ENCODE assay signal across 10 cellular contexts in the genomic region with DNA sequence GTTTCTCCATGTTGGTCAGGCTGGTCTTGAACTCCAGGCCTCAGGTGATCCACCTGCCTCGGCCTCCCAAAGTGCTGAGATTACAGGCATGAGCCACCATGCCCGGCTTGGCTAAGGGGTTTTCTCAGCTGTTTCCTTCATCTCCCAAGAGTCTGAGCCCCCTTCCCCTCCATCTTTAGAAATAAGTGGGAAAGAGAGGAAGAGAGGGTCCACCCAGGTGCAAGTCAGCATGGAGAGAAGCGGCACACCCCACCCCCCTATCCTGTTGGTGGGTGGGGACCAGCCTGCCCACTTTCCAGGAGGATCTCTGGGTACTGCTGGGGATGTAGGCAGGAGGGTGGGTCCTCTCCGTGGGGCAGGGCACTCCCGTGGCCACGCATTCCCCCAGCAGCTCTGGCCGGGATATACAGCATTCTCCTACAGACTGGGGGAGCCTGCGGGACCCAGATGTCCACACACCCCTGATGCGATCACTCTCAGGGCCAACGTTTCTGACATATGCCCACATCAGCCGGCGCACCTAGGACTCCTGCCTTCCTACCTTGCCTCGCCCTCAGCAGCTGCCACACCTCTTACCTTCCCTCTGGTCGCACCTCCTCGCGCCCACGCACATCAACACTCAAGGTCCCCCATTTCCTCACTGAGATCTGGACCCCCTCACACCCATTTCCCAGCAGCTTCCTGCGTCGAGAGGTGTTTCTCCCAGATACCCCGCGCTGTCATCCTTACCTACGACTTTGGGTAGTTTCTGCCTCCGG. TPM values are rescaled to one million over a fixed set of nuclear protein-coding genes. Genes with fewer than 3 reads are reported as not detected.
DNase-seq lines count a peak whose midpoint lies in the region; ATAC-seq and TF ChIP-seq lines count a peak whose summit lies in the region.
"Had no signal": no experiment of that assay in that cellular context is flagged by ENCODE, and none has a peak within 500 bp of the region (broad histone marks: within the 10 kb centered on the region; RNA-seq: fewer than 3 reads in every experiment).

No MANE protein-coding gene starts in this region.

- POLR2A ChIA-PET in IMR-90 (lab: Charles Lee; ENCODE audit: unreplicated experiment) = interaction anchor here (0.6 kb wide), 1 partner anchor 84 kb away, joined by 3 read pairs; no protein-coding TSS in a partner anchor

- BruUV-seq in IMR-90 (replicated peaks; lab: Mats Ljungman, UMichigan) = no TSS peak

- peak overlapping the region in 1 of 2 experiments; percentile 53; a peak in 2 of 4 replicates for H3K4me3 ChIP-seq in DND-41 (ENCODE audit: low read depth in 1 of 2, low read length in 2 of 2)
- no peak overlapping the region for H3K4me3 ChIP-seq in IMR-90 (ENCODE audit: insufficient read depth, low read depth, low read length)
- H3K4me3 ChIP-seq in parathyroid adenoma (ENCODE audit: low read depth, low read length) = peak overlapping the region; percentile 11

- 99% methylated on average over 14 of the region's 23 CpGs; no CpG with 5 or more reads in 1 of the 2 experiments for WGBS in IMR-90 (ENCODE audit: extremely low coverage in 2 of 2, insufficient read length in 1 of 2), 2 experiments

- peaks cover 93% of the 10 kb centered on the region for H3K27me3 Mint-ChIP-seq in dendritic cell treated with granulocyte-macrophage colony-stimulating factor and Interleukin-4, amounts not matched to agents 40 ng/mL and 50 ng/mL, for 4 days

- no peaks in the 10 kb centered on the region for H3K9me3 ChIP-seq in DND-41 (ENCODE audit: insufficient read depth, low read length, severe bottlenecking)
- H3K9me3 ChIP-seq in IMR-90 (ENCODE audit: control insufficient read depth, insufficient read depth, low read length) = no peaks in the 10 kb centered on the region
- no peaks in the 10 kb centered on the region for H3K9me3 ChIP-seq in parathyroid adenoma (ENCODE audit: control insufficient read depth, low read length)

- no peak overlapping the region for H2BK20ac ChIP-seq in IMR-90 (ENCODE audit: low read depth, low read length)

- H3K79me2 ChIP-seq in DND-41 (ENCODE audit: insufficient read depth, low read length) (no peaks in the 10 kb centered on the region), parathyroid adenoma (no peaks in the 10 kb centered on the region)

- H2AK5ac ChIP-seq in IMR-90 (ENCODE audit: low read depth, low read length) = no peak overlapping the region

- no peak overlapping the region for H3K4ac ChIP-seq in IMR-90 (ENCODE audit: low read depth, low read length)

- no peak overlapping the region for H4K91ac ChIP-seq in IMR-90 (ENCODE audit: insufficient read depth, low read depth, low read length)

- peak overlapping the region; percentile 74 for H3K4me3 Mint-ChIP-seq in dendritic cell treated with granulocyte-macrophage colony-stimulating factor and Interleukin-4, amounts not matched to agents 40 ng/mL and 50 ng/mL, for 4 days

- H3K9ac ChIP-seq in DND-41 (ENCODE audit: low read depth, low read length) (peak overlapping the region; percentile 32; the same call in 1 of the 2 replicates), IMR-90 (ENCODE audit: low read depth, low read length) (no peak overlapping the region), parathyroid adenoma (no peak overlapping the region)

- no peak overlapping the region for H2BK5ac ChIP-seq in IMR-90 (ENCODE audit: low read depth, low read length, poor library complexity, severe bottlenecking)

- ATAC-seq in DND-41 (ENCODE audit: insufficient read depth, low read depth) = no peak; the same call in 2 of the 3 replicates
- ATAC-seq in IMR-90 (ENCODE audit: low read depth) = no peak
- no peak for ATAC-seq in GM18909 (IDR thresholded peaks at IDR 0.05; ENCODE audit: poor library complexity, unreplicated experiment)

- no peak for TF ChIP-seq POLR2A in IMR-90 (IDR thresholded peaks at IDR 0.05; ENCODE audit: low read depth, low read length)

- CTCF ChIA-PET in IMR-90 (lab: Yijun Ruan, JAX) = no interaction called here

- no peak for DNase-seq in DND-41
- no peak for DNase-seq in IMR-90
- no peak for DNase-seq in cortex of kidney (lab: John Stamatoyannopoulos, UW)
- DNase-seq in retina = no peak
- DNase-seq in NK-92 treated with Interleukin-12 subunit alpha and Interleukin-12 subunit beta, amount 100 ng/mL, for 24 hours (lab: John Stamatoyannopoulos, UW) = no peak
- DNase-seq: NCI-H446 treated with DMSO at 0.1 percent for 48 hours, SW 1271 had no signal

- peaks cover 12% of the 10 kb centered on the region for H3K9me1 ChIP-seq in IMR-90 (ENCODE audit: insufficient read depth, low read length)

- H3K56ac ChIP-seq in IMR-90 (ENCODE audit: extremely low read depth, insufficient read depth, low read length) = no peak overlapping the region

- H3K4me2 ChIP-seq in DND-41 (ENCODE audit: insufficient read depth, low read length) (peak overlapping the region; percentile 79), IMR-90 (ENCODE audit: low read depth, low read length) (no peak overlapping the region), parathyroid adenoma (ENCODE audit: low read length) (peak overlapping the region; percentile 4)

- no peaks in the 10 kb centered on the region for H3K36me3 ChIP-seq in DND-41 (ENCODE audit: insufficient read depth, low read length)
- H3K36me3 ChIP-seq in IMR-90 (ENCODE audit: control insufficient read depth, insufficient read depth, low read length) = peaks cover 54% of the 10 kb centered on the region
- no peaks in the 10 kb centered on the region for H3K36me3 ChIP-seq in parathyroid adenoma (ENCODE audit: control insufficient read depth, insufficient read depth, low read length)

- H3K27ac Mint-ChIP-seq in dendritic cell treated with granulocyte-macrophage colony-stimulating factor and Interleukin-4, amounts not matched to agents 40 ng/mL and 50 ng/mL, for 4 days = peak overlapping the region; percentile 11

- H4K20me1 ChIP-seq in DND-41 (ENCODE audit: insufficient read depth, low read length) = peaks cover 3% of the 10 kb centered on the region; the same call in 1 of the 2 replicates
- peaks cover 75% of the 10 kb centered on the region for H4K20me1 ChIP-seq in IMR-90 (ENCODE audit: insufficient read depth, low read length)

- H4K5ac ChIP-seq in IMR-90 (ENCODE audit: low read depth, low read length) = no peak overlapping the region

- dilution Hi-C loops in IMR-90 (cut with HindIII; ENCODE audit: low sequenced_read_pairs, unreplicated experiment) = no loop called here

- no peaks in the 10 kb centered on the region for H3K36me3 Mint-ChIP-seq in dendritic cell treated with granulocyte-macrophage colony-stimulating factor and Interleukin-4, amounts not matched to agents 40 ng/mL and 50 ng/mL, for 4 days (ENCODE audit: low read depth)

- peaks cover 34% of the 10 kb centered on the region for H3K4me1 Mint-ChIP-seq in dendritic cell treated with granulocyte-macrophage colony-stimulating factor and Interleukin-4, amounts not matched to agents 40 ng/mL and 50 ng/mL, for 4 days (ENCODE audit: low read depth)

- H2BK120ac ChIP-seq in IMR-90 (ENCODE audit: low read depth, low read length) = no peak overlapping the region

- H4K8ac ChIP-seq in IMR-90 (ENCODE audit: low read depth in 2 of 2, low read length in 2 of 2) = no peak overlapping the region

- H2AFZ ChIP-seq in DND-41 (ENCODE audit: low read depth, low read length) (peak overlapping the region; percentile 76), IMR-90 (replicated peaks; ENCODE audit: low read length, poor library complexity) (no peak overlapping the region), parathyroid adenoma (no peak overlapping the region)

- H3K4me1 ChIP-seq in DND-41 (ENCODE audit: insufficient read depth, low read length) = peaks cover 12% of the 10 kb centered on the region
- H3K4me1 ChIP-seq in IMR-90 (ENCODE audit: control insufficient read depth, insufficient read depth, low read length) = 0 out of 2 replicates have a peak, but pooled peaks cover under 1% of the 10 kb centered on the region
- no peaks in the 10 kb centered on the region for H3K4me1 ChIP-seq in parathyroid adenoma

- no peaks in the 10 kb centered on the region for H3K27me3 ChIP-seq in DND-41 (ENCODE audit: insufficient read depth, low read length, poor library complexity)
- H3K27me3 ChIP-seq in IMR-90 (ENCODE audit: control insufficient read depth, insufficient read depth, low read length) = no peaks in the 10 kb centered on the region
- peaks cover 10% of the 10 kb centered on the region for H3K27me3 ChIP-seq in parathyroid adenoma (ENCODE audit: control insufficient read depth, insufficient read depth, low read length)

- no peak overlapping the region for H3K27ac ChIP-seq in DND-41 (ENCODE audit: low read length)
- no peak overlapping the region for H3K27ac ChIP-seq in IMR-90 (ENCODE audit: insufficient read depth, low read length)
- H3K27ac ChIP-seq in parathyroid adenoma = no peak overlapping the region

- no peak overlapping the region for H3K23ac ChIP-seq in IMR-90 (ENCODE audit: low read depth, low read length)

- H2BK15ac ChIP-seq in IMR-90 (ENCODE audit: low read depth, low read length) = no peak overlapping the region

- no peak overlapping the region for H3K14ac ChIP-seq in IMR-90 (replicated peaks; ENCODE audit: low read depth, low read length)

- H3K9me3 Mint-ChIP-seq in dendritic cell treated with granulocyte-macrophage colony-stimulating factor and Interleukin-4, amounts not matched to agents 40 ng/mL and 50 ng/mL, for 4 days = no peaks in the 10 kb centered on the region

- in situ Hi-C loops in IMR-90 (cut with MboI; ENCODE audit: low sequenced_read_pairs) = no loop called here

- peak overlapping the region; percentile 65 for H2AK9ac ChIP-seq in IMR-90 (replicated peaks; ENCODE audit: low read depth, low read length, poor library complexity)

- peaks cover 3 to 58% of the 10 kb centered on the region in 2 experiments; a peak in 3 of 4 replicates for H3K79me1 ChIP-seq in IMR-90 (ENCODE audit: low read depth in 1 of 2, low read length in 2 of 2)

- intact Hi-C loops in IMR-90 (cut with micrococcal nuclease) = no loop called here
- intact Hi-C loops in dendritic cell treated with granulocyte-macrophage colony-stimulating factor and Interleukin-4, amounts not matched to agents 40 ng/mL and 50 ng/mL, for 4 days (cut with micrococcal nuclease) = loop anchor here (1.0 kb wide), 1 partner anchor 28 kb away; no protein-coding TSS in a partner anchor

- TF ChIP-seq CTCF in DND-41 (IDR thresholded peaks at IDR 0.05; ENCODE audit: borderline replicate concordance, extremely low read depth, low read length, poor library complexity, severe bottlenecking) (no peak), IMR-90 (conservative IDR thresholded peaks at IDR 0.05; ENCODE audit: low read depth, low read length) (no peak), parathyroid adenoma (IDR thresholded peaks at IDR 0.05) (no peak)

- no peak for TF ChIP-seq RAD21 in IMR-90 (IDR thresholded peaks at IDR 0.05; ENCODE audit: low read length)

- no peak overlapping the region for H3K18ac ChIP-seq in IMR-90 (ENCODE audit: low read depth, low read length)

RNA-seq across cellular contexts. Expression of gene SCARF2, which starts 8.9 kb away (rescaled TPM):
- 3.4 and 4.2 TPM in 2 replicates for total RNA-seq in IMR-90 (2012; rRNA removed)
- polyA plus RNA-seq in IMR-90 (2012; rRNA removed) = 37.0 and 55.8 TPM in 2 replicates
- 44.5 and 81.9 TPM in 2 replicates for polyA plus RNA-seq in IMR-90 (2012; cell fraction: cytosol; rRNA removed)
- polyA plus RNA-seq in IMR-90 (2012; cell fraction: nucleus; rRNA removed; ENCODE audit: low replicate concordance) = 68.1 and 248 TPM in 2 replicates

RNA-seq across cellular contexts. Expression of gene ZNF74, which starts 34.7 kb away (rescaled TPM):
- total RNA-seq in IMR-90 (2012; rRNA removed) = 6.9 and 7.5 TPM in 2 replicates
- polyA plus RNA-seq in IMR-90 (2012; rRNA removed) = 8.4 TPM in 2 replicates
- 5.9 and 10.0 TPM in 2 replicates for polyA plus RNA-seq in IMR-90 (2012; cell fraction: cytosol; rRNA removed)
- polyA plus RNA-seq in IMR-90 (2012; cell fraction: nucleus; rRNA removed; ENCODE audit: low replicate concordance) = 14.7 and 28.8 TPM in 2 replicates
